Comparison of ENCODE assay signal across 15 cellular contexts in the genomic region with DNA sequence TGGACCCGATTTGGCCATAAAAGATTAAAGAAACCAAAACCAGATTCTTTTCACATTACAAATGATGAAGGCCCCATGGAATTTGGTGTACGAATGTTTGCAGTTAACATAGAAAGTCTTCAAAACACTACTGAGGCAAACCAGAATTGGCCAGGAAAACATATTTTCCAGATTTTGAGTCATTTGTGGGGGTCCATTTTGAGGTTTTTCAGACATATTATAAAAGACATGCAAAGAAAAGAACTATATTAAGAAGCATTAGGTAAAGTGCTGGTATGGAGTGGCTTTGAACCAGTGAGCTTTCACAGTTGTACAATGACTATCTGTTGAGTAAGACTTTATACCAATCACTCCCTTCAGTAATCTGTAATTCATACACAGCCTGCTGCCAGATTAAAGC.
"Had no signal": no experiment of that assay in that cellular context is flagged by ENCODE, and none has a peak within 500 bp of the region (broad histone marks: within the 10 kb centered on the region; RNA-seq: fewer than 3 reads in every experiment).

No MANE protein-coding gene starts in this region.

- H3K36me3 Mint-ChIP-seq: activated naive CD8-positive, alpha-beta T cell; memory B cell had no signal

- H3K4me1 ChIP-seq: gastrocnemius medialis, left ventricle myocardium inferior, testis had no signal

- H3K27ac ChIP-seq: cardiac muscle cell, gastrocnemius medialis, left ventricle myocardium inferior, testis had no signal

- H3K4me3 Mint-ChIP-seq: activated naive CD8-positive, alpha-beta T cell; memory B cell; nephron; stimulated activated naive CD8-positive, alpha-beta T cell treated with anti-CD3 and anti-CD28 coated beads, Interleukin-15, Interleukin-2, amounts not matched to agents 100 ng/mL and 50 ng/mL, for 24 hours; T-helper 17 cell had no signal

- DNase-seq: activated T-cell treated with anti-CD3 and anti-CD28 coated beads, Interleukin-2, amount 50 U/mL, for 1 hour; gastrocnemius medialis; islet precursor cell; left ventricle myocardium inferior; occipital lobe; stimulated activated CD4-positive, alpha-beta T cell treated with anti-CD3 and anti-CD28 coated beads, Interleukin-15, amount 100 ng/mL, for 24 hours; stimulated activated CD4-positive, alpha-beta T cell treated with anti-CD3 and anti-CD28 coated beads, Interleukin-4, amount 100 ng/mL, for 24 hours; T-helper 17 cell; testis had no signal

- H3K4me3 ChIP-seq: cardiac muscle cell, gastrocnemius medialis, left ventricle myocardium inferior, testis had no signal

- H3K27me3 ChIP-seq: gastrocnemius medialis, testis had no signal

- H3K4me1 Mint-ChIP-seq: memory B cell, T-helper 17 cell had no signal

- H3K9me3 Mint-ChIP-seq: memory B cell; nephron; stimulated activated naive CD8-positive, alpha-beta T cell treated with anti-CD3 and anti-CD28 coated beads, Interleukin-15, Interleukin-2, amounts not matched to agents 100 ng/mL and 50 ng/mL, for 24 hours had no signal

- H3K9me3 ChIP-seq: gastrocnemius medialis, left ventricle myocardium inferior, testis had no signal

- H3K27ac Mint-ChIP-seq: activated naive CD8-positive, alpha-beta T cell; memory B cell; stimulated activated naive CD8-positive, alpha-beta T cell treated with anti-CD3 and anti-CD28 coated beads, Interleukin-15, Interleukin-2, amounts not matched to agents 100 ng/mL and 50 ng/mL, for 24 hours; T-helper 17 cell had no signal

- ATAC-seq: esophagus mucosa, gastrocnemius medialis, T-helper 17 cell had no signal

- H3K27me3 Mint-ChIP-seq: memory B cell had no signal

- H3K36me3 ChIP-seq: cardiac muscle cell, gastrocnemius medialis, left ventricle myocardium inferior had no signal
